ENCODE assay signal across 1 cellular context in genomic region chr2:233832869-233833812, GRCh38.
TF ChIP-seq lines count a peak whose summit lies in the region.

No MANE protein-coding gene starts in this region.

TF ChIP-seq in A549, 52 proteins besides CTCF, POLR2A, EP300 and RAD21 (continued from another document):
- TF ChIP-seq E2F6 (IDR thresholded peaks at IDR 0.05; ENCODE audit: borderline replicate concordance, low read depth) (peak; percentile 77), HEYL (CRISPR knock-in tag; IDR thresholded peaks at IDR 0.05) (no peak), HMGXB4 (CRISPR knock-in tag; IDR thresholded peaks at IDR 0.05; ENCODE audit: borderline replicate concordance) (0 out of 2 replicates have a peak, but pooled peaks have one; percentile 14), CBX2 (IDR thresholded peaks at IDR 0.05; ENCODE audit: borderline replicate concordance, low read depth) (no peak), FOSB (CRISPR knock-in tag; IDR thresholded peaks at IDR 0.05) (peak; percentile 51; the same call in 1 of the 2 replicates), REST (IDR thresholded peaks at IDR 0.05) (no peak), CEBPB (IDR thresholded peaks at IDR 0.05) (peak in 1 of 2 experiments; percentile 25; a peak in 2 of 4 replicates), ZNF302 (CRISPR knock-in tag; IDR thresholded peaks at IDR 0.05) (no peak), USF2 (IDR thresholded peaks at IDR 0.05) (peak; percentile 71), HES2 (IDR thresholded peaks at IDR 0.05) (no peak), RNF2 (IDR thresholded peaks at IDR 0.05; ENCODE audit: borderline replicate concordance, low read depth) (no peak)
TF ChIP-seq in A549: peak in this region for 19.
